27 cellular contexts compared by ENCODE assay signal in genomic region chrY:16106613-16107012, GRCh38.
"Had no signal": no experiment of that assay in that cellular context is flagged by ENCODE, and none has a peak within 500 bp of the region (broad histone marks: within the 10 kb centered on the region; RNA-seq: fewer than 3 reads in every experiment).

No MANE protein-coding gene starts in this region.

- H3K9me3 ChIP-seq: esophagus squamous epithelium had no signal

- DNase-seq: activated CD4-positive, alpha-beta memory T cell treated with anti-CD3 and anti-CD28 coated beads, Interleukin-2, amount 10 ng/mL, durations not matched to agents 7 days and 5 days; activated CD4-positive, alpha-beta T cell treated with anti-CD3 and anti-CD28 coated beads for 1 hour; activated CD4-positive, alpha-beta T cell treated with anti-CD3 and anti-CD28 coated beads for 4 hours; activated CD4-positive, alpha-beta T cell treated with anti-CD3 and anti-CD28 coated beads, Interleukin-2, amount 10 ng/mL, durations not matched to agents 7 days and 5 days; activated CD4-positive, alpha-beta T cell treated with anti-CD3 and anti-CD28 coated beads, Interleukin-2, amount 50 U/mL, for 4 hours; activated CD8-positive, alpha-beta memory T cell treated with anti-CD3 and anti-CD28 coated beads, Interleukin-2, amount 50 U/mL, for 48 hours; activated gamma-delta T cell; activated naive CD4-positive, alpha-beta T cell; activated naive CD4-positive, alpha-beta T cell treated with anti-CD3 and anti-CD28 coated beads, Interleukin-2, amount 10 ng/mL, durations not matched to agents 7 days and 5 days; activated naive CD8-positive, alpha-beta T cell treated with anti-CD3 and anti-CD28 coated beads, Interleukin-2, amount 10 ng/mL, durations not matched to agents 7 days and 5 days; activated T-cell treated with anti-CD3 and anti-CD28 coated beads for 4 hours; activated T-cell treated with anti-CD3 and anti-CD28 coated beads, Interleukin-2, amount 50 U/mL, for 24 hours; activated T-cell treated with anti-CD3 and anti-CD28 coated beads, Interleukin-2, amount 50 U/mL, for 72 hours; brain microvascular endothelial cell; caudate nucleus; cortex of kidney; dermis blood vessel endothelial cell; effector CD4-positive, alpha-beta T cell; effector memory CD8-positive, alpha-beta T cell; esophagus squamous epithelium; head of caudate nucleus; T-helper 2 cell had no signal

- H3K36me3 ChIP-seq: brain microvascular endothelial cell, esophagus squamous epithelium had no signal

- ATAC-seq: activated naive CD4-positive, alpha-beta T cell treated with anti-CD3 and anti-CD28 coated beads, Interleukin-2, amount 50 U/mL, for 72 hours; activated T-cell treated with anti-CD3 and anti-CD28 coated beads, Interleukin-2, amount 50 U/mL, for 72 hours; effector memory CD8-positive, alpha-beta T cell had no signal

- H3K4me1 ChIP-seq: esophagus squamous epithelium had no signal

- H3K27me3 ChIP-seq: brain microvascular endothelial cell, esophagus squamous epithelium had no signal

- H3K27ac ChIP-seq: brain microvascular endothelial cell, epithelial cell of prostate, esophagus squamous epithelium had no signal

- H3K4me3 ChIP-seq: esophagus squamous epithelium had no signal

- FAIRE-seq: astrocyte, colon, frontal cortex had no signal
